Comparison of ENCODE assay signal across 15 cellular contexts in the genomic region with DNA sequence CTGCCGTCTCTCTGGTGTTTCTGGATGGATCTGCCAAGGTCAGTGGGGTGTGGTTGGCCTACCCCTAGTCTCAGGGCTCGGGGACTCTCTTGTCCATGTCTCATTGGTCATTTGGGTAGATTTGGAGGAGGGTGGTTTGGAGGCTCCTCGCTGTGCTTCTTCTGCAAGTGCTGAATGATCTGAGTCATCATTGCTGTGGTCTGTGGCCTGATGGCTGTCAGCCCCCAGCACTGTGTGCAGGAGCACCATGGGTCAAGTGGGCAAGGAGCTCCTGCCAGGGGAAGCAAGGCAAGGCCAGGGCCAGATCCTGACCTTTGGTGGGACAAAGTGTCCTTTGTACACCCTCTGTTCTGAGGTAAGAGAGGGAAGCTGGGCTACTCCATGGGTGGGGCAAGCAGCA.
DNase-seq lines count a peak whose midpoint lies in the region; ATAC-seq and TF ChIP-seq lines count a peak whose summit lies in the region.
"Had no signal": no experiment of that assay in that cellular context is flagged by ENCODE, and none has a peak within 500 bp of the region (broad histone marks: within the 10 kb centered on the region; RNA-seq: fewer than 3 reads in every experiment).

No MANE protein-coding gene starts in this region.

- peak; percentile 26 for ATAC-seq in stimulated activated naive CD8-positive, alpha-beta T cell treated with anti-CD3 and anti-CD28 coated beads, Interleukin-15, amount 100 ng/mL, for 72 hours
- no peak for ATAC-seq in stimulated activated naive CD8-positive, alpha-beta T cell treated with anti-CD3 and anti-CD28 coated beads, Interleukin-15, Interleukin-2, amounts not matched to agents 100 U/mL and 50 U/mL, for 24 hours
- ATAC-seq in stimulated activated memory B cell treated with anti-CD40 and anti-IgM and Interleukin-4, amounts not matched to agents 10 μg/mL and 1 μg/mL and 100 μg/mL, for 72 hours = peak; percentile 10
- ATAC-seq: activated CD4-positive, CD25-positive, alpha-beta regulatory T cell treated with anti-CD3 and anti-CD28 coated beads, Interleukin-2, amount 50 U/mL, for 24 hours; activated T-helper 17 cell treated with anti-CD3 and anti-CD28 coated beads, Interleukin-2, amount 50 U/mL, for 72 hours; natural killer cell had no signal

- no peak overlapping the region for H3K4me3 Mint-ChIP-seq in stimulated activated naive CD8-positive, alpha-beta T cell treated with anti-CD3 and anti-CD28 coated beads, Interleukin-15, amount 100 ng/mL, for 72 hours
- no peak overlapping the region for H3K4me3 Mint-ChIP-seq in stimulated activated memory B cell treated with anti-CD40 and anti-IgM and Interleukin-4, amounts not matched to agents 10 μg/mL and 1 μg/mL and 100 μg/mL, for 72 hours
- H3K4me3 Mint-ChIP-seq: activated T-helper 17 cell treated with anti-CD3 and anti-CD28 coated beads, Interleukin-2, amount 50 U/mL, for 72 hours; natural killer cell had no signal

- no peaks in the 10 kb centered on the region for H3K9me3 Mint-ChIP-seq in stimulated activated naive CD8-positive, alpha-beta T cell treated with anti-CD3 and anti-CD28 coated beads, Interleukin-15, amount 100 ng/mL, for 72 hours
- H3K9me3 Mint-ChIP-seq in stimulated activated memory B cell treated with anti-CD40 and anti-IgM and Interleukin-4, amounts not matched to agents 10 μg/mL and 1 μg/mL and 100 μg/mL, for 72 hours = no peaks in the 10 kb centered on the region
- H3K9me3 Mint-ChIP-seq: activated T-helper 17 cell treated with anti-CD3 and anti-CD28 coated beads, Interleukin-2, amount 50 U/mL, for 72 hours; natural killer cell had no signal

- H3K27ac ChIP-seq in dorsolateral prefrontal cortex = peak overlapping the region in 11 of 59 donors; percentile 3 to 59 (median 53)
- no peak overlapping the region for H3K27ac ChIP-seq in substantia nigra (ENCODE audit: low read depth, low read length, poor library complexity, severe bottlenecking)
- H3K27ac ChIP-seq: SJSA1, skin epidermis had no signal

- no peaks in the 10 kb centered on the region for H3K27me3 ChIP-seq in dorsolateral prefrontal cortex
- H3K27me3 ChIP-seq: SJSA1 had no signal

- intact Hi-C loops in dorsolateral prefrontal cortex (cut with DNase I) = no loop called here

- H3K27me3 Mint-ChIP-seq in stimulated activated naive CD8-positive, alpha-beta T cell treated with anti-CD3 and anti-CD28 coated beads, Interleukin-15, amount 100 ng/mL, for 72 hours = peaks cover 21% of the 10 kb centered on the region
- peaks cover 35% of the 10 kb centered on the region for H3K27me3 Mint-ChIP-seq in stimulated activated memory B cell treated with anti-CD40 and anti-IgM and Interleukin-4, amounts not matched to agents 10 μg/mL and 1 μg/mL and 100 μg/mL, for 72 hours

- no peaks in the 10 kb centered on the region for H3K4me1 Mint-ChIP-seq in stimulated activated naive CD8-positive, alpha-beta T cell treated with anti-CD3 and anti-CD28 coated beads, Interleukin-15, amount 100 ng/mL, for 72 hours
- no peaks in the 10 kb centered on the region for H3K4me1 Mint-ChIP-seq in stimulated activated memory B cell treated with anti-CD40 and anti-IgM and Interleukin-4, amounts not matched to agents 10 μg/mL and 1 μg/mL and 100 μg/mL, for 72 hours
- H3K4me1 Mint-ChIP-seq: activated T-helper 17 cell treated with anti-CD3 and anti-CD28 coated beads, Interleukin-2, amount 50 U/mL, for 72 hours; natural killer cell had no signal

- DNase-seq in stimulated activated naive CD8-positive, alpha-beta T cell treated with anti-CD3 and anti-CD28 coated beads, Interleukin-15, amount 100 ng/mL, for 72 hours = no peak
- no peak for DNase-seq in stimulated activated naive CD8-positive, alpha-beta T cell treated with anti-CD3 and anti-CD28 coated beads, Interleukin-15, Interleukin-2, amounts not matched to agents 100 U/mL and 50 U/mL, for 24 hours
- DNase-seq in HS-27A (ENCODE audit: low read depth) (peak; percentile 26), cardiac fibroblast (ENCODE audit: low read depth in 2 of 2) (peak; percentile 28 to 36), dorsolateral prefrontal cortex (no peak), NCI-H524 treated with DMSO at 0.1 percent for 48 hours (lab: John Stamatoyannopoulos, UW) (no peak), substantia nigra (lab: John Stamatoyannopoulos, UW) (no peak)
- DNase-seq: natural killer cell, NCI-H1092, NCI-H510A treated with DMSO at 0.1 percent for 48 hours had no signal

- H3K4me3 ChIP-seq in cardiac fibroblast (replicated peaks in 1 of 2; ENCODE audit: low read depth in 2 of 2, low read length in 2 of 2) = no peak overlapping the region
- H3K4me3 ChIP-seq in dorsolateral prefrontal cortex = no peak overlapping the region
- H3K4me3 ChIP-seq: SJSA1, skin epidermis had no signal

- H3K27ac Mint-ChIP-seq in stimulated activated naive CD8-positive, alpha-beta T cell treated with anti-CD3 and anti-CD28 coated beads, Interleukin-15, amount 100 ng/mL, for 72 hours = no peak overlapping the region
- no peak overlapping the region for H3K27ac Mint-ChIP-seq in stimulated activated memory B cell treated with anti-CD40 and anti-IgM and Interleukin-4, amounts not matched to agents 10 μg/mL and 1 μg/mL and 100 μg/mL, for 72 hours
- H3K27ac Mint-ChIP-seq: activated T-helper 17 cell treated with anti-CD3 and anti-CD28 coated beads, Interleukin-2, amount 50 U/mL, for 72 hours; natural killer cell had no signal

- no peaks in the 10 kb centered on the region for H3K36me3 Mint-ChIP-seq in stimulated activated memory B cell treated with anti-CD40 and anti-IgM and Interleukin-4, amounts not matched to agents 10 μg/mL and 1 μg/mL and 100 μg/mL, for 72 hours
- H3K36me3 Mint-ChIP-seq: natural killer cell had no signal

- TF ChIP-seq CTCF in cardiac fibroblast (IDR thresholded peaks at IDR 0.05; ENCODE audit: low read depth, low read length) = no peak
- no peak for TF ChIP-seq CTCF in dorsolateral prefrontal cortex (IDR thresholded peaks at IDR 0.05 in 54 of 56, conservative IDR thresholded peaks at IDR 0.05 in 2 of 56; ENCODE audit: low read depth in 1 of 56, partially characterized antibody in 56 of 56)

Comparison
In these comparisons a context has a peak if more than half of its experiments do, and no peak if none do; other contexts are left out.
1. DNase-seq: peak in HS-27A (single experiment) and cardiac fibroblast (2 of 2); none in stimulated activated naive CD8-positive, alpha-beta T cell treated with anti-CD3 and anti-CD28 coated beads, Interleukin-15, amount 100 ng/mL, for 72 hours (0 of 2), stimulated activated naive CD8-positive, alpha-beta T cell treated with anti-CD3 and anti-CD28 coated beads, Interleukin-15, Interleukin-2, amounts not matched to agents 100 U/mL and 50 U/mL, for 24 hours (single experiment), dorsolateral prefrontal cortex (0 of 10), NCI-H524 treated with DMSO at 0.1 percent for 48 hours (single experiment) and substantia nigra (0 of 49).